ENCODE assay signal across 28 cellular contexts in the genomic region with DNA sequence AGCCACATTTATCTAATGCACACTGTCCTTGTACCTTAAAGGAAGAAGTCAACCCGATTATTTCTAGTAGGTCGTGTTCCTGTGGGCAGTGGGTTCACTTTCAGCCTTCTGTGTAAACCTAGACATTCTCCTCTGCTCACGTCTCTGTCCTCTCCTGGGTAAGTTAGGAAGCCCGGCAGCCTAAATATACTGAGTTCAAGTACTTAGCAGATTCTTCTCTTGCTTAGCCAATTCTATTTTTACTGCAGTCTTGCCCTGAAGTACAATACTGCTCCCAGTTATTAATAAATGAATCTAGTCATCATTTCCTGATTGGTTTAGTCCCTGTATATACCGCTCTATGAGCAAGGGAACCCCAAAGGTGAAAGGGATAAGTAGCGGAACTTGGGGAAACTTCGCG.
"Had no signal": no experiment of that assay in that cellular context is flagged by ENCODE, and none has a peak within 500 bp of the region (broad histone marks: within the 10 kb centered on the region; RNA-seq: fewer than 3 reads in every experiment).

No MANE protein-coding gene starts in this region.

- H3K4me3 ChIP-seq: esophagus muscularis mucosa, gastroesophageal sphincter had no signal

- DNase-seq: activated B cell treated with CpG ODN at 0.5 μM for 24 hours; activated CD4-positive, alpha-beta T cell treated with anti-CD3 and anti-CD28 coated beads for 48 hours; activated CD4-positive, alpha-beta T cell treated with anti-CD3 and anti-CD28 coated beads, Interleukin-2, amount 50 U/mL, for 1 hour; activated CD4-positive, alpha-beta T cell treated with anti-CD3 and anti-CD28 coated beads, Interleukin-2, amount 50 U/mL, for 48 hours; activated CD8-positive, alpha-beta memory T cell treated with anti-CD3 and anti-CD28 coated beads for 24 hours; activated CD8-positive, alpha-beta T cell treated with anti-CD3 and anti-CD28 coated beads for 36 hours; activated effector memory CD4-positive, alpha-beta T cell treated with Interleukin-2 at 50 U/mL for 16 hours; activated gamma-delta T cell treated with Interleukin-2 at 50 U/mL for 16 hours; activated naive CD4-positive, alpha-beta T cell treated with anti-CD3 and anti-CD28 coated beads, Interleukin-2, amount 50 U/mL, for 16 hours; activated naive CD4-positive, alpha-beta T cell treated with Interleukin-2 at 50 U/mL for 16 hours; activated T-cell treated with anti-CD3 and anti-CD28 coated beads, Interleukin-2, amount 50 U/mL, for 4 hours; amniotic stem cell; anterior cingulate cortex; brain microvascular endothelial cell; caudate nucleus; cortex of kidney; dermis blood vessel endothelial cell; effector CD4-positive, alpha-beta T cell; effector memory CD8-positive, alpha-beta T cell; erythroblast; foreskin melanocyte; T-cell; T1000; WERI-Rb-1 had no signal

- H3K4me1 ChIP-seq: esophagus muscularis mucosa, gastroesophageal sphincter had no signal

- H3K27ac ChIP-seq: brain microvascular endothelial cell, esophagus muscularis mucosa, gastroesophageal sphincter, WERI-Rb-1 had no signal

- H3K27me3 ChIP-seq: brain microvascular endothelial cell, esophagus muscularis mucosa, gastroesophageal sphincter had no signal

- ATAC-seq: activated CD4-positive, CD25-positive, alpha-beta regulatory T cell treated with anti-CD3 and anti-CD28 coated beads, Interleukin-2, amount 50 U/mL, for 24 hours; activated CD8-positive, alpha-beta T cell treated with anti-CD3 and anti-CD28 coated beads for 36 hours; activated T-cell treated with anti-CD3 and anti-CD28 coated beads, Interleukin-2, amount 50 U/mL, for 4 hours; activated T-helper 17 cell treated with anti-CD3 and anti-CD28 coated beads, Interleukin-2, amount 50 U/mL, for 72 hours; effector memory CD8-positive, alpha-beta T cell; gastroesophageal sphincter; T-cell had no signal

- H3K36me3 ChIP-seq: brain microvascular endothelial cell, esophagus muscularis mucosa, gastroesophageal sphincter, WERI-Rb-1 had no signal
